Comparison of ENCODE assay signal across 7 cellular contexts in genomic region chr6:127302728-127303675, GRCh38. TPM values are rescaled to one million over a fixed set of nuclear protein-coding genes. Genes with fewer than 3 reads are reported as not detected.
A peak's percentile ranks its signal among the peaks of the same experiment; 100 is the strongest.
DNase-seq lines count a peak whose midpoint lies in the region; ATAC-seq and TF ChIP-seq lines count a peak whose summit lies in the region.

No MANE protein-coding gene starts in this region.

- H3K27ac Mint-ChIP-seq in stimulated activated naive CD8-positive, alpha-beta T cell treated with anti-CD3 and anti-CD28 coated beads, Interleukin-15, amount 100 ng/mL, for 72 hours = no peak overlapping the region

- no peak overlapping the region for H3K9ac ChIP-seq in SU-DHL-6 (ENCODE audit: low read length)
- H3K9ac ChIP-seq in liver (ENCODE audit: low read depth in 1 of 2, low read length in 2 of 2) = peak overlapping the region in 1 of 2 donors; percentile 19

- no peak overlapping the region; the same call in 1 of the 2 replicates for H3K27ac ChIP-seq in SU-DHL-6 (ENCODE audit: low read depth, low read length)
- H3K27ac ChIP-seq in liver (ENCODE audit: low read depth in 1 of 2, low read length in 2 of 2) = no peak overlapping the region

- H3K27me3 ChIP-seq in SU-DHL-6 (ENCODE audit: low read length) (no peaks in the 10 kb centered on the region), liver (ENCODE audit: control insufficient read depth in 4 of 4, insufficient read depth in 4 of 4, low read length in 3 of 4) (no peaks in the 10 kb centered on the region)

- H3K79me2 ChIP-seq in SU-DHL-6 (ENCODE audit: insufficient read depth, low read length) = peaks cover 35% of the 10 kb centered on the region

- H3K4me1 ChIP-seq in liver (ENCODE audit: control insufficient read depth in 4 of 4, insufficient read depth in 4 of 4, low read length in 3 of 4) = peaks cover 0 to 2% (median under 1%) of the 10 kb centered on the region in 4 donors

- H3K4me3 Mint-ChIP-seq in stimulated activated naive CD8-positive, alpha-beta T cell treated with anti-CD3 and anti-CD28 coated beads, Interleukin-15, amount 100 ng/mL, for 72 hours = no peak overlapping the region

- TF ChIP-seq RAD21 in liver (IDR thresholded peaks at IDR 0.05) = peak; percentile 80 to 86

- H3K4me2 ChIP-seq in SU-DHL-6 (ENCODE audit: low read depth, low read length, poor library complexity, severe bottlenecking) = no peak overlapping the region

- no peaks in the 10 kb centered on the region for H3K27me3 Mint-ChIP-seq in stimulated activated naive CD8-positive, alpha-beta T cell treated with anti-CD3 and anti-CD28 coated beads, Interleukin-15, amount 100 ng/mL, for 72 hours

- H4K20me1 ChIP-seq in SU-DHL-6 (ENCODE audit: low read depth, low read length) = no peaks in the 10 kb centered on the region; the same call in 1 of the 2 replicates

- 0 out of 2 replicates have a peak, but pooled peaks cover 4% of the 10 kb centered on the region for H3F3A ChIP-seq in SU-DHL-6 (ENCODE audit: insufficient read depth)

- H3K4me3 ChIP-seq in Jurkat, Clone E6-1 (ENCODE audit: low read length) = no peak overlapping the region
- H3K4me3 ChIP-seq in SU-DHL-6 (ENCODE audit: insufficient read depth, low read length, poor library complexity, severe bottlenecking) = no peak overlapping the region
- H3K4me3 ChIP-seq in liver (ENCODE audit: low read depth in 1 of 3, low read length in 3 of 3) = no peak overlapping the region

- H3K9me2 ChIP-seq in SU-DHL-6 (replicated peaks; ENCODE audit: insufficient read depth, low read length) = no peaks in the 10 kb centered on the region

- ATAC-seq in GM21529 (IDR thresholded peaks at IDR 0.05; ENCODE audit: unreplicated experiment) = peak; percentile 69
- peak; percentile 63 for ATAC-seq in stimulated activated naive CD8-positive, alpha-beta T cell treated with anti-CD3 and anti-CD28 coated beads, Interleukin-15, amount 100 ng/mL, for 72 hours

- no peak overlapping the region for H2AFZ ChIP-seq in SU-DHL-6 (ENCODE audit: low read depth, low read length, severe bottlenecking)

- H3K4me1 Mint-ChIP-seq in stimulated activated naive CD8-positive, alpha-beta T cell treated with anti-CD3 and anti-CD28 coated beads, Interleukin-15, amount 100 ng/mL, for 72 hours = peaks cover 36% of the 10 kb centered on the region

- peak; percentile 18 for DNase-seq in GM04504 (ENCODE audit: low read depth)
- peak; percentile 48 for DNase-seq in Jurkat, Clone E6-1 (ENCODE audit: low read depth, low spot score)
- DNase-seq in central memory CD4-positive, alpha-beta T cell = peak; percentile 42
- no peak for DNase-seq in stimulated activated naive CD8-positive, alpha-beta T cell treated with anti-CD3 and anti-CD28 coated beads, Interleukin-15, amount 100 ng/mL, for 72 hours

- no peaks in the 10 kb centered on the region for H3K9me3 ChIP-seq in SU-DHL-6 (ENCODE audit: insufficient read depth, low read length)
- H3K9me3 ChIP-seq in liver (ENCODE audit: control insufficient read depth in 4 of 4, low read length in 3 of 4) = no peaks in the 10 kb centered on the region

- 55% methylated on average over 6 of the region's 6 CpGs for WGBS in liver

- peaks cover 2% of the 10 kb centered on the region; the same call in 1 of the 2 replicates for H3K36me3 ChIP-seq in SU-DHL-6 (ENCODE audit: low read length)
- H3K36me3 ChIP-seq in liver (ENCODE audit: control insufficient read depth in 4 of 4, insufficient read depth in 3 of 4, low read depth in 1 of 4, low read length in 3 of 4) = peaks cover 0 to 3% (median 0%) of the 10 kb centered on the region in 4 donors

- TF ChIP-seq CTCF in SU-DHL-6 (IDR thresholded peaks at IDR 0.05; ENCODE audit: insufficient read depth, low read length, poor library complexity, severe bottlenecking) (peak; percentile 78), liver (IDR thresholded peaks at IDR 0.05; ENCODE audit: low read depth, low read length, missing input control) (peak; percentile 79)

- H3K9me3 Mint-ChIP-seq in stimulated activated naive CD8-positive, alpha-beta T cell treated with anti-CD3 and anti-CD28 coated beads, Interleukin-15, amount 100 ng/mL, for 72 hours = peaks cover 0 to 1% of the 10 kb centered on the region in 2 donors

TF ChIP-seq in liver, 16 proteins besides CTCF, POLR2A, EP300 and RAD21:
- no peak for TF ChIP-seq FOXA1 (IDR thresholded peaks at IDR 0.05)
- no peak for TF ChIP-seq HNF4A (conservative IDR thresholded peaks at IDR 0.05)
- no peak for TF ChIP-seq FOXA2 (IDR thresholded peaks at IDR 0.05)
- no peak for TF ChIP-seq MAX (IDR thresholded peaks at IDR 0.05)
- TF ChIP-seq JUND (IDR thresholded peaks at IDR 0.05) = no peak
- TF ChIP-seq HNF4G (IDR thresholded peaks at IDR 0.05) = no peak
- no peak for TF ChIP-seq REST (IDR thresholded peaks at IDR 0.05)
- TF ChIP-seq GABPA (IDR thresholded peaks at IDR 0.05 in 1 of 2, conservative IDR thresholded peaks at IDR 0.05 in 1 of 2) = no peak
- no peak for TF ChIP-seq NR2F2 (IDR thresholded peaks at IDR 0.05)
- TF ChIP-seq SP1 (IDR thresholded peaks at IDR 0.05) = no peak
- TF ChIP-seq ZBTB33 (IDR thresholded peaks at IDR 0.05) = no peak
- TF ChIP-seq YY1 (IDR thresholded peaks at IDR 0.05) = no peak
- TF ChIP-seq ATF3 (IDR thresholded peaks at IDR 0.05) = no peak
- no peak for TF ChIP-seq EGR1 (IDR thresholded peaks at IDR 0.05; ENCODE audit: low read depth in 2 of 2)
- TF ChIP-seq TAF1 (conservative IDR thresholded peaks at IDR 0.05) = no peak

RNA-seq across cellular contexts. Expression of gene RNF146, which starts 36.3 kb away (rescaled TPM):
- polyA plus RNA-seq in Jurkat, Clone E6-1 (2012; ENCODE audit: insufficient read depth, insufficient read length) = 11.5 TPM
- total RNA-seq in liver = 10 to 100 TPM; 18.9 to 32.7 TPM
- polyA plus RNA-seq in liver = 10 to 100 TPM; 11.5 to 12.9 TPM

RNA-seq across cellular contexts. Expression of gene ECHDC1, which starts 40.4 kb away (rescaled TPM):
- polyA plus RNA-seq in Jurkat, Clone E6-1 (2012; ENCODE audit: insufficient read depth, insufficient read length) = 84.2 TPM
- 10 to 100 TPM; 28.8 to 66.2 TPM for total RNA-seq in liver
- polyA plus RNA-seq in liver = 10 to 100 TPM; 50.4 to 51.3 TPM

Comparison
In these comparisons a context has a peak if more than half of its experiments do, and no peak if none do; other contexts are left out.
1. DNase-seq: peak in GM04504 (single experiment), Jurkat, Clone E6-1 (single experiment) and central memory CD4-positive, alpha-beta T cell (single experiment); none in stimulated activated naive CD8-positive, alpha-beta T cell treated with anti-CD3 and anti-CD28 coated beads, Interleukin-15, amount 100 ng/mL, for 72 hours (0 of 2).